ENCODE assay signal across 9 cellular contexts in the genomic region with DNA sequence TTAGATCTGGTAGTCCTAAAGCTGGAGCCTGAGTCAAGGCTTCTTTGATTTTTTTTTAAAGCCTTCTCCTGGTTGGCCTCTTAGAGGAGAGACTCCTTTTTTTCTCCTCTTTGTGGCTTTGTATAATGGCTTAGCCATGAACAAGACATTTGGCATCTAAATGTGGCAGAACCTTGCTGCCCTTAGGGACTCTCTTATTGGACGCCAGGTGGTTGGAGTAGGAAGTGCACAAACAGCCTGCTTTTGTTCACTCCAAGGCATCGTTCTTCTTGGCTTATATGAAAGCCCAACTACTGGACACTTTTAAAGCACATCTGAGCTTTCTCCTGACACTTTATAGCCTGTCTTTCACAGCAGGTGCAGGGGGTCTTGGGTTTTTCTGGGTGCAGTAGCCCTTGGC. TPM values are rescaled to one million over a fixed set of nuclear protein-coding genes. Genes with fewer than 3 reads are reported as not detected.
DNase-seq lines count a peak whose midpoint lies in the region; ATAC-seq and TF ChIP-seq lines count a peak whose summit lies in the region.
"Had no signal": no experiment of that assay in that cellular context is flagged by ENCODE, and none has a peak within 500 bp of the region (broad histone marks: within the 10 kb centered on the region; RNA-seq: fewer than 3 reads in every experiment).

No MANE protein-coding gene starts in this region.

- intact Hi-C loops in PC-3 (cut with micrococcal nuclease): no loop called here

- ATAC-seq in GM23338 (peak; percentile 59), PC-3 (peak; percentile 56), GM21515 (IDR thresholded peaks at IDR 0.05; ENCODE audit: unreplicated experiment) (no peak), GM21381 (IDR thresholded peaks at IDR 0.05; ENCODE audit: unreplicated experiment) (no peak)
- ATAC-seq in effector memory CD8-positive, alpha-beta T cell (replicated peaks): peak; percentile 54

- H3K27me3 Mint-ChIP-seq in GM23338 (ENCODE audit: insufficient read depth, low read depth, poor library complexity) (peaks cover 10% of the 10 kb centered on the region), progenitor cell of endocrine pancreas (no peaks in the 10 kb centered on the region)
- peaks cover 4 to 5% of the 10 kb centered on the region in 2 donors for H3K27me3 Mint-ChIP-seq in effector memory CD8-positive, alpha-beta T cell

- H3K36me3 ChIP-seq in GM23338 (ENCODE audit: insufficient read depth): peaks cover 10% of the 10 kb centered on the region; the same call in 1 of the 2 replicates
- H3K36me3 ChIP-seq in PC-3 (ENCODE audit: low read depth, low read length): no peaks in the 10 kb centered on the region

- no peaks in the 10 kb centered on the region for H3K9me3 ChIP-seq in PC-3 (ENCODE audit: low read length)

- POLR2A ChIA-PET in PC-3 (lab: Charles Lee; ENCODE audit: unreplicated experiment): no interaction called here

- H3K27ac ChIP-seq in GM23338 (ENCODE audit: low read depth) (no peak overlapping the region), PC-3 (ENCODE audit: low read length) (no peak overlapping the region)

- no peak overlapping the region for H3K9ac ChIP-seq in PC-3 (ENCODE audit: low read length)

- H3K36me3 Mint-ChIP-seq in GM23338 (ENCODE audit: low read depth) (peaks cover 60% of the 10 kb centered on the region), progenitor cell of endocrine pancreas (ENCODE audit: insufficient read depth) (peaks cover 6% of the 10 kb centered on the region)
- H3K36me3 Mint-ChIP-seq in effector memory CD8-positive, alpha-beta T cell (ENCODE audit: insufficient read depth): no peaks in the 10 kb centered on the region

- H3K4me1 Mint-ChIP-seq in GM23338: peaks cover 20% of the 10 kb centered on the region
- peaks cover 18 to 19% of the 10 kb centered on the region in 2 donors for H3K4me1 Mint-ChIP-seq in effector memory CD8-positive, alpha-beta T cell (ENCODE audit: low read depth in 2 of 2)
- H3K4me1 Mint-ChIP-seq in progenitor cell of endocrine pancreas (ENCODE audit: low read depth): peaks cover 19% of the 10 kb centered on the region

- H3F3A ChIP-seq in GM23338 (replicated peaks; ENCODE audit: low read depth): 0 out of 2 replicates have a peak, but pooled peaks cover 5% of the 10 kb centered on the region
- no peaks in the 10 kb centered on the region for H3F3A ChIP-seq in PC-3 (ENCODE audit: low read length, unreplicated experiment)

- H3K79me2 ChIP-seq in GM23338 (replicated peaks; ENCODE audit: insufficient read depth) (no peaks in the 10 kb centered on the region), PC-3 (ENCODE audit: low read length) (no peaks in the 10 kb centered on the region)

- CTCF ChIA-PET in PC-3 (lab: Charles Lee): no interaction called here

- H3K27me3 ChIP-seq in GM23338 (ENCODE audit: insufficient read depth) (no peaks in the 10 kb centered on the region), PC-3 (ENCODE audit: low read length) (no peaks in the 10 kb centered on the region)

- peak in 1 of 2 experiments; percentile 32; a peak in 3 of 4 replicates for TF ChIP-seq CTCF in GM23338 (conservative IDR thresholded peaks at IDR 0.05; ENCODE audit: low read depth in 2 of 2)
- peak; percentile 41; the same call in 1 of the 2 replicates for TF ChIP-seq CTCF in PC-3 (conservative IDR thresholded peaks at IDR 0.05; ENCODE audit: low read depth, low read length)
- TF ChIP-seq CTCF in progenitor cell of endocrine pancreas (IDR thresholded peaks at IDR 0.05; ENCODE audit: unreplicated experiment): peak; percentile 38

- peak overlapping the region; percentile 37 for H3K4me2 ChIP-seq in GM23338
- H3K4me2 ChIP-seq in PC-3 (ENCODE audit: low read length): peak overlapping the region; percentile 94

- H3K4me3 ChIP-seq in GM23338 (no peak overlapping the region), PC-3 (ENCODE audit: low read length) (peak overlapping the region; percentile 70)

- no peak overlapping the region; the same call in 1 of the 2 replicates for H3K27ac Mint-ChIP-seq in GM23338
- H3K27ac Mint-ChIP-seq in effector memory CD8-positive, alpha-beta T cell: peak overlapping the region; percentile 38 to 92
- H3K27ac Mint-ChIP-seq in progenitor cell of endocrine pancreas: peak overlapping the region; percentile 16

- H2AFZ ChIP-seq in GM23338 (peak overlapping the region; percentile 61; the same call in 1 of the 2 replicates), PC-3 (ENCODE audit: low read length) (peak overlapping the region; percentile 88)

- H4K20me1 ChIP-seq in GM23338 (replicated peaks; ENCODE audit: insufficient read depth) (no peaks in the 10 kb centered on the region), PC-3 (ENCODE audit: low read length) (no peaks in the 10 kb centered on the region)

- peaks cover 10% of the 10 kb centered on the region; the same call in 1 of the 2 replicates for H3K9me2 ChIP-seq in GM23338 (ENCODE audit: insufficient read depth)
- no peaks in the 10 kb centered on the region for H3K9me2 ChIP-seq in PC-3 (replicated peaks; ENCODE audit: low read length)

- no peak overlapping the region for H3K4me3 Mint-ChIP-seq in GM23338
- H3K4me3 Mint-ChIP-seq in effector memory CD8-positive, alpha-beta T cell: peak overlapping the region; percentile 76 to 90
- no peak overlapping the region for H3K4me3 Mint-ChIP-seq in progenitor cell of endocrine pancreas (ENCODE audit: low read depth)

- BruUV-seq in PC-3 (replicated peaks; lab: Mats Ljungman, UMichigan): no TSS peak

- peaks cover 72% of the 10 kb centered on the region for H3K9me3 Mint-ChIP-seq in GM23338
- H3K9me3 Mint-ChIP-seq in effector memory CD8-positive, alpha-beta T cell: peaks cover under 1 to 3% of the 10 kb centered on the region in 2 donors
- peaks cover 28% of the 10 kb centered on the region for H3K9me3 Mint-ChIP-seq in progenitor cell of endocrine pancreas (ENCODE audit: low read depth)

- peak; percentile 83 for DNase-seq in DMS53 (lab: John Stamatoyannopoulos, UW)
- DNase-seq in GM23338 (ENCODE audit: low spot score): peak; percentile 25
- DNase-seq in PC-3: peak; percentile 49
- no peak for DNase-seq in effector memory CD8-positive, alpha-beta T cell
- no peak for DNase-seq in progenitor cell of endocrine pancreas (ENCODE audit: low spot score, unreplicated experiment)
- DNase-seq in NCI-H524 treated with DMSO at 0.1 percent for 48 hours (lab: John Stamatoyannopoulos, UW): no peak
- DNase-seq: left cardiac atrium had no signal

- H3K4me1 ChIP-seq in GM23338 (ENCODE audit: insufficient read depth): peaks cover 15% of the 10 kb centered on the region
- H3K4me1 ChIP-seq in PC-3 (ENCODE audit: insufficient read depth, low read length): peaks cover 13% of the 10 kb centered on the region

TF ChIP-seq in GM23338, 12 proteins besides CTCF, POLR2A, EP300 and RAD21 (continues in another document):
- TF ChIP-seq EZH2phosphoT487 (IDR thresholded peaks at IDR 0.05; ENCODE audit: unreplicated experiment): no peak
- TF ChIP-seq STAT1 (IDR thresholded peaks at IDR 0.05; ENCODE audit: unreplicated experiment): no peak
- no peak for TF ChIP-seq NANOG (IDR thresholded peaks at IDR 0.05; ENCODE audit: borderline replicate concordance)
- TF ChIP-seq, protein P1, sequence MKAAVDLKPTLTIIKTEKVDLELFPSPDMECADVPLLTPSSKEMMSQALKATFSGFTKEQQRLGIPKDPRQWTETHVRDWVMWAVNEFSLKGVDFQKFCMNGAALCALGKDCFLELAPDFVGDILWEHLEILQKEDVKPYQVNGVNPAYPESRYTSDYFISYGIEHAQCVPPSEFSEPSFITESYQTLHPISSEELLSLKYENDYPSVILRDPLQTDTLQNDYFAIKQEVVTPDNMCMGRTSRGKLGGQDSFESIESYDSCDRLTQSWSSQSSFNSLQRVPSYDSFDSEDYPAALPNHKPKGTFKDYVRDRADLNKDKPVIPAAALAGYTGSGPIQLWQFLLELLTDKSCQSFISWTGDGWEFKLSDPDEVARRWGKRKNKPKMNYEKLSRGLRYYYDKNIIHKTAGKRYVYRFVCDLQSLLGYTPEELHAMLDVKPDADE (IDR thresholded peaks at IDR 0.05): no peak
- TF ChIP-seq EZH2 (IDR thresholded peaks at IDR 0.05; ENCODE audit: low read depth, unreplicated experiment): no peak
- no peak for TF ChIP-seq ZNF331 (CRISPR knock-in tag; IDR thresholded peaks at IDR 0.05; ENCODE audit: low read depth)
- TF ChIP-seq ZNF114 (CRISPR knock-in tag; IDR thresholded peaks at IDR 0.05): no peak
- TF ChIP-seq, protein P2, sequence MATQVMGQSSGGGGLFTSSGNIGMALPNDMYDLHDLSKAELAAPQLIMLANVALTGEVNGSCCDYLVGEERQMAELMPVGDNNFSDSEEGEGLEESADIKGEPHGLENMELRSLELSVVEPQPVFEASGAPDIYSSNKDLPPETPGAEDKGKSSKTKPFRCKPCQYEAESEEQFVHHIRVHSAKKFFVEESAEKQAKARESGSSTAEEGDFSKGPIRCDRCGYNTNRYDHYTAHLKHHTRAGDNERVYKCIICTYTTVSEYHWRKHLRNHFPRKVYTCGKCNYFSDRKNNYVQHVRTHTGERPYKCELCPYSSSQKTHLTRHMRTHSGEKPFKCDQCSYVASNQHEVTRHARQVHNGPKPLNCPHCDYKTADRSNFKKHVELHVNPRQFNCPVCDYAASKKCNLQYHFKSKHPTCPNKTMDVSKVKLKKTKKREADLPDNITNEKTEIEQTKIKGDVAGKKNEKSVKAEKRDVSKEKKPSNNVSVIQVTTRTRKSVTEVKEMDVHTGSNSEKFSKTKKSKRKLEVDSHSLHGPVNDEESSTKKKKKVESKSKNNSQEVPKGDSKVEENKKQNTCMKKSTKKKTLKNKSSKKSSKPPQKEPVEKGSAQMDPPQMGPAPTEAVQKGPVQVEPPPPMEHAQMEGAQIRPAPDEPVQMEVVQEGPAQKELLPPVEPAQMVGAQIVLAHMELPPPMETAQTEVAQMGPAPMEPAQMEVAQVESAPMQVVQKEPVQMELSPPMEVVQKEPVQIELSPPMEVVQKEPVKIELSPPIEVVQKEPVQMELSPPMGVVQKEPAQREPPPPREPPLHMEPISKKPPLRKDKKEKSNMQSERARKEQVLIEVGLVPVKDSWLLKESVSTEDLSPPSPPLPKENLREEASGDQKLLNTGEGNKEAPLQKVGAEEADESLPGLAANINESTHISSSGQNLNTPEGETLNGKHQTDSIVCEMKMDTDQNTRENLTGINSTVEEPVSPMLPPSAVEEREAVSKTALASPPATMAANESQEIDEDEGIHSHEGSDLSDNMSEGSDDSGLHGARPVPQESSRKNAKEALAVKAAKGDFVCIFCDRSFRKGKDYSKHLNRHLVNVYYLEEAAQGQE (IDR thresholded peaks at IDR 0.05; ENCODE audit: unreplicated experiment): no peak
- TF ChIP-seq POLR2AphosphoS5 (IDR thresholded peaks at IDR 0.05; ENCODE audit: low read depth): no peak
- no peak for TF ChIP-seq JUNB (IDR thresholded peaks at IDR 0.05; ENCODE audit: unreplicated experiment)

RNA-seq across cellular contexts. Expression of a gene that starts 25.0 kb away (rescaled TPM):
- not detected in 2 replicates for total RNA-seq in GM23338 (2014; rRNA removed; shearing (Covaris generic))
- not detected in 2 replicates for polyA plus RNA-seq in GM23338 (2016; fragmentation: Nextera tagmentation; extraction: Ambion mirVana)
- not detected in 2 replicates for total RNA-seq in PC-3 (2014; rRNA removed)
- total RNA-seq in progenitor cell of endocrine pancreas: not detected in 2 replicates
- total RNA-seq: left cardiac atrium had no signal

Comparison
In these comparisons a context has a peak if more than half of its experiments do, and no peak if none do; other contexts are left out.
1. DNase-seq: peak in DMS53 (single experiment), GM23338 (single experiment) and PC-3 (single experiment); none in effector memory CD8-positive, alpha-beta T cell (0 of 3), progenitor cell of endocrine pancreas (single experiment) and NCI-H524 treated with DMSO at 0.1 percent for 48 hours (single experiment).
2. ATAC-seq: peak in GM23338 (single experiment), PC-3 (single experiment) and effector memory CD8-positive, alpha-beta T cell (single experiment); none in GM21515 (single experiment) and GM21381 (single experiment).
3. H3K4me3 Mint-ChIP-seq: peak in effector memory CD8-positive, alpha-beta T cell (2 of 2); none in GM23338 (single experiment) and progenitor cell of endocrine pancreas (single experiment).